Comparison of ENCODE assay signal across 14 cellular contexts in genomic region chr10:131708225-131708624, GRCh38.
"Had no signal": no experiment of that assay in that cellular context is flagged by ENCODE, and none has a peak within 500 bp of the region (broad histone marks: within the 10 kb centered on the region; RNA-seq: fewer than 3 reads in every experiment).

No MANE protein-coding gene starts in this region.

- H3K4me1 ChIP-seq: left lung, suprapubic skin, transverse colon had no signal

- H3K36me3 ChIP-seq: cardiac muscle cell, left lung, neutrophil, suprapubic skin, transverse colon had no signal

- H3K4me3 ChIP-seq: cardiac muscle cell, dorsolateral prefrontal cortex, left lung, suprapubic skin, transverse colon had no signal

- DNase-seq: activated CD4-positive, alpha-beta T cell treated with anti-CD3 and anti-CD28 coated beads, Interleukin-2, amount 10 ng/mL, durations not matched to agents 7 days and 5 days; activated naive CD4-positive, alpha-beta T cell; activated naive CD8-positive, alpha-beta T cell treated with anti-CD3 and anti-CD28 coated beads for 36 hours; amniotic stem cell; naive B cell; stimulated activated naive CD8-positive, alpha-beta T cell treated with anti-CD3 and anti-CD28 coated beads, Interleukin-15, Interleukin-2, amounts not matched to agents 100 U/mL and 50 U/mL, for 24 hours; T1000; transverse colon had no signal

- ATAC-seq: activated CD4-positive, CD25-positive, alpha-beta regulatory T cell treated with anti-CD3 and anti-CD28 coated beads, Interleukin-2, amount 50 U/mL, for 24 hours; left lung; stimulated activated naive CD8-positive, alpha-beta T cell treated with anti-CD3 and anti-CD28 coated beads, Interleukin-15, Interleukin-2, amounts not matched to agents 100 U/mL and 50 U/mL, for 24 hours had no signal

- H3K27me3 ChIP-seq: cardiac muscle cell, neutrophil, transverse colon had no signal

- H3K9me3 ChIP-seq: neutrophil had no signal

- H3K27ac ChIP-seq: cardiac muscle cell, dorsolateral prefrontal cortex, left lung, neutrophil, suprapubic skin, transverse colon had no signal
